24 cellular contexts compared by ENCODE assay signal in the genomic region with DNA sequence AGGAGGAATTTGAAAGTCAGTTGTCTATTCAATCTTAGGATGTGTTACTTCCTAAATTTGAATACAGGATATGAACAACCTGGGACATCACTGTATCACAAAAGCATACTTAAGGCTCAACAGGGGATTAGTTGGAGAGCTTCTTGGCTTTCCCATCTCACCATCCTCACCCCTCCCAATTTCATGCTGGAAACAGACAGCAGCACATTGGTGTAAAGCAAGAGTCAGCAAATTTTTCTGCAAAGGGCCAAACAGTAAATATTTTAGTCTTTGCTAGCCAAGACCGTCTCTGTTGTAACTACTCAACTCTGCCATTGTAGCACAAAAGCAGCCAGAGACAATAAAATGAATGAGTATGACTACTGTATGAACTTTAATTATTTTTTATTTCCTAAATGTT.
"Had no signal": no experiment of that assay in that cellular context is flagged by ENCODE, and none has a peak within 500 bp of the region (broad histone marks: within the 10 kb centered on the region; RNA-seq: fewer than 3 reads in every experiment).

No MANE protein-coding gene starts in this region.

- H3K27ac ChIP-seq: breast epithelium, esophagus muscularis mucosa, gastrocnemius medialis, left ventricle myocardium inferior, spleen, testis, vagina had no signal

- H3K27ac Mint-ChIP-seq: activated naive CD8-positive, alpha-beta T cell treated with anti-CD3 and anti-CD28 coated beads for 36 hours; activated T-helper 2 cell treated with anti-CD3 and anti-CD28 coated beads, Interferon-gamma antibody, Interleukin-2, Interleukin-4, amounts not matched to agents 10 μg/mL and 5 μg/mL and 100 μg/mL, durations not matched to agents 14 hours and 24 hours and 36 hours; natural killer cell; progenitor cell of endocrine pancreas had no signal

- H3K9me3 ChIP-seq: gastrocnemius medialis, testis, vagina had no signal

- ATAC-seq: activated T-cell treated with anti-CD3 and anti-CD28 coated beads, Interleukin-2, amount 50 U/mL, for 4 hours; gastrocnemius medialis; natural killer cell had no signal

- DNase-seq: activated CD8-positive, alpha-beta memory T cell treated with anti-CD3 and anti-CD28 coated beads, Interleukin-2, amount 50 U/mL, for 48 hours; activated naive CD4-positive, alpha-beta T cell; activated naive CD8-positive, alpha-beta T cell treated with anti-CD3 and anti-CD28 coated beads for 36 hours; activated T-cell treated with anti-CD3 and anti-CD28 coated beads, Interleukin-2, amount 50 U/mL, for 4 hours; effector memory CD4-positive, alpha-beta T cell; gastrocnemius medialis; hippocampal formation; kidney glomerular epithelial cell; left ventricle myocardium inferior; midbrain; natural killer cell; retina; spleen; stimulated activated CD4-positive, alpha-beta T cell treated with anti-CD3 and anti-CD28 coated beads, Interleukin-4, amount 100 ng/mL, for 1 hour; stimulated activated naive CD4-positive, alpha-beta T cell; T-helper 9 cell; testis; trophoblast cell had no signal

- H3K9me3 Mint-ChIP-seq: activated T-helper 2 cell treated with anti-CD3 and anti-CD28 coated beads, Interferon-gamma antibody, Interleukin-2, Interleukin-4, amounts not matched to agents 10 μg/mL and 5 μg/mL and 100 μg/mL, durations not matched to agents 14 hours and 24 hours and 36 hours had no signal

- H3K4me1 ChIP-seq: breast epithelium, esophagus muscularis mucosa, gastrocnemius medialis, left ventricle myocardium inferior, spleen, testis, vagina had no signal

- H3K4me3 ChIP-seq: breast epithelium, esophagus muscularis mucosa, gastrocnemius medialis, left ventricle myocardium inferior, spleen, testis, vagina had no signal

- H3K36me3 ChIP-seq: breast epithelium, esophagus muscularis mucosa, gastrocnemius medialis, left ventricle myocardium inferior, spleen, vagina had no signal

- H3K4me3 Mint-ChIP-seq: activated naive CD8-positive, alpha-beta T cell treated with anti-CD3 and anti-CD28 coated beads for 36 hours; activated T-cell treated with anti-CD3 and anti-CD28 coated beads, Interleukin-2, amount 50 U/mL, for 4 hours; central memory CD8-positive, alpha-beta T cell; natural killer cell had no signal

- H3K36me3 Mint-ChIP-seq: natural killer cell had no signal

- H3K4me1 Mint-ChIP-seq: activated naive CD8-positive, alpha-beta T cell treated with anti-CD3 and anti-CD28 coated beads for 36 hours; central memory CD8-positive, alpha-beta T cell; natural killer cell had no signal

- H3K27me3 Mint-ChIP-seq: progenitor cell of endocrine pancreas had no signal

- H3K27me3 ChIP-seq: breast epithelium, esophagus muscularis mucosa, gastrocnemius medialis, spleen, testis, vagina had no signal
